Comparison of ENCODE assay signal across 14 cellular contexts in the genomic region with DNA sequence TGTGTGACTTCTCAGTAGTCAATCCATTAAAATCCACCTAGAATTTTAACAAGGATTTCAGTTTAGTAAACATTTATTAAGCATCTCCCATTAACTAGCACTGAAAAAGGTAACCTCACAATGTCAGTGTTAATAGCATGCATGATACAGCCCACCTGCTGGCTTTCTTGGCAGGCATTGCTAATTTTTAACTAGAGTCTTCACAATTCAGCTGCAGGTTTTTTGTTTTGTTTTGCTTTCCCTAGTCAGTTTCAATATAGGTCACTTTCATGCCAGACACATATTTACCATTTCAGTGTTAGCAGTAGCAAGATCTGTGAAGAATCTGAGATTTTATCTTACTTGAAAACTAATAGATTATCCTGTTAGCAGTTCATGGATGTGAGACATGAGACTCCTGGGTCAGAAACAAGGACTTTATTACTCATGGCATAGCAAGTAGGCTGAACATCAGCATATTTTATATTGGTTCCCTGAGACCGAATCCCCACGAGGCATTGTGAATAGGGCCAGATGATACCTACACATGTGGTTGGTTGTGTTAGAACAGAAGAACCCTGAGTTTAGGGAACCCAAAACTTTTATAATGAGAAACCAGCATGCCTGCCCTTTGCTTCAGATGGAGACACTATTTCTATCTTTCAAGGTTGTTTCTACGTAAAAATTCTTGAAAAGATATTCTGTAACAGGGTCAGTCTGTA.
DNase-seq lines count a peak whose midpoint lies in the region; ATAC-seq and TF ChIP-seq lines count a peak whose summit lies in the region.
"Had no signal": no experiment of that assay in that cellular context is flagged by ENCODE, and none has a peak within 500 bp of the region (broad histone marks: within the 10 kb centered on the region; RNA-seq: fewer than 3 reads in every experiment).

No MANE protein-coding gene starts in this region.

- peak overlapping the region; percentile 15; the same call in 1 of the 2 replicates for H3K27ac Mint-ChIP-seq in WTC11
- H3K27ac Mint-ChIP-seq: activated CD4-positive, alpha-beta T cell treated with anti-CD3 and anti-CD28 coated beads, Interleukin-2, amount 10 ng/mL, durations not matched to agents 7 days and 5 days; activated naive CD4-positive, alpha-beta T cell treated with anti-CD3 and anti-CD28 coated beads, Interleukin-2, amount 10 ng/mL, durations not matched to agents 7 days and 5 days; stimulated activated memory B cell treated with anti-CD40 and anti-IgM and Interleukin-4, amounts not matched to agents 10 μg/mL and 1 μg/mL and 100 μg/mL, for 72 hours had no signal

- CTCF ChIA-PET in WTC11 (lab: Charles Lee), result no interaction called here

- intact Hi-C loops in spleen (cut with DNase I; ENCODE audit: low total_unique reads), result no loop called here

- no peak overlapping the region for H3K4me3 ChIP-seq in spleen

- H3K9me3 Mint-ChIP-seq in WTC11, result peaks cover 14% of the 10 kb centered on the region
- H3K9me3 Mint-ChIP-seq: activated CD4-positive, alpha-beta T cell treated with anti-CD3 and anti-CD28 coated beads, Interleukin-2, amount 10 ng/mL, durations not matched to agents 7 days and 5 days; activated naive CD4-positive, alpha-beta T cell treated with anti-CD3 and anti-CD28 coated beads, Interleukin-2, amount 10 ng/mL, durations not matched to agents 7 days and 5 days; stimulated activated memory B cell treated with anti-CD40 and anti-IgM and Interleukin-4, amounts not matched to agents 10 μg/mL and 1 μg/mL and 100 μg/mL, for 72 hours had no signal

- H3K4me3 Mint-ChIP-seq in WTC11, result no peak overlapping the region
- H3K4me3 Mint-ChIP-seq: activated CD4-positive, alpha-beta T cell treated with anti-CD3 and anti-CD28 coated beads, Interleukin-2, amount 10 ng/mL, durations not matched to agents 7 days and 5 days; activated naive CD4-positive, alpha-beta T cell treated with anti-CD3 and anti-CD28 coated beads, Interleukin-2, amount 10 ng/mL, durations not matched to agents 7 days and 5 days; stimulated activated memory B cell treated with anti-CD40 and anti-IgM and Interleukin-4, amounts not matched to agents 10 μg/mL and 1 μg/mL and 100 μg/mL, for 72 hours had no signal

- H3K36me3 ChIP-seq in spleen, result no peaks in the 10 kb centered on the region

- TF ChIP-seq POLR2A in spleen (IDR thresholded peaks at IDR 0.05), result no peak

- ATAC-seq in GM18873 (IDR thresholded peaks at IDR 0.05; ENCODE audit: low FRiP score, unreplicated experiment) (peak; percentile 98), GM21528 (IDR thresholded peaks at IDR 0.05; ENCODE audit: low FRiP score, unreplicated experiment) (peak; percentile 96), HG03045 (IDR thresholded peaks at IDR 0.05; ENCODE audit: unreplicated experiment) (peak; percentile 81), WTC11 (no peak)
- ATAC-seq: stimulated activated memory B cell treated with anti-CD40 and anti-IgM and Interleukin-4, amounts not matched to agents 10 μg/mL and 1 μg/mL and 100 μg/mL, for 72 hours had no signal

- H3K36me3 Mint-ChIP-seq in WTC11, result no peaks in the 10 kb centered on the region
- H3K36me3 Mint-ChIP-seq: activated naive CD4-positive, alpha-beta T cell treated with anti-CD3 and anti-CD28 coated beads, Interleukin-2, amount 10 ng/mL, durations not matched to agents 7 days and 5 days; stimulated activated memory B cell treated with anti-CD40 and anti-IgM and Interleukin-4, amounts not matched to agents 10 μg/mL and 1 μg/mL and 100 μg/mL, for 72 hours had no signal

- H3K27me3 Mint-ChIP-seq in WTC11 (ENCODE audit: low read depth), result no peaks in the 10 kb centered on the region
- H3K27me3 Mint-ChIP-seq: activated naive CD4-positive, alpha-beta T cell treated with anti-CD3 and anti-CD28 coated beads, Interleukin-2, amount 10 ng/mL, durations not matched to agents 7 days and 5 days had no signal

- no peak overlapping the region for H3K27ac ChIP-seq in spleen

- TF ChIP-seq CTCF in WTC11 (IDR thresholded peaks at IDR 0.05) (no peak), spleen (IDR thresholded peaks at IDR 0.05 in 8 of 11, conservative IDR thresholded peaks at IDR 0.05 in 3 of 11) (no peak)

- H3K4me1 ChIP-seq in spleen, result no peaks in the 10 kb centered on the region

- H3K4me1 Mint-ChIP-seq in WTC11, result peaks cover 8% of the 10 kb centered on the region
- H3K4me1 Mint-ChIP-seq: activated CD4-positive, alpha-beta T cell treated with anti-CD3 and anti-CD28 coated beads, Interleukin-2, amount 10 ng/mL, durations not matched to agents 7 days and 5 days; activated naive CD4-positive, alpha-beta T cell treated with anti-CD3 and anti-CD28 coated beads, Interleukin-2, amount 10 ng/mL, durations not matched to agents 7 days and 5 days; stimulated activated memory B cell treated with anti-CD40 and anti-IgM and Interleukin-4, amounts not matched to agents 10 μg/mL and 1 μg/mL and 100 μg/mL, for 72 hours had no signal

- no peak for DNase-seq in WTC11 (ENCODE audit: low spot score)
- no peak for DNase-seq in stimulated activated CD4-positive, alpha-beta T cell treated with anti-CD3 and anti-CD28 coated beads, Interleukin-1b, Interleukin-23, amount 100 ng/mL, for 48 hours
- DNase-seq in spleen, result no peak
- DNase-seq in activated CD4-positive, alpha-beta T cell treated with anti-CD3 and anti-CD28 coated beads for 4 hours, result no peak
- DNase-seq in NCI-H187 treated with DMSO at 0.1 percent for 48 hours (lab: John Stamatoyannopoulos, UW), result no peak
- DNase-seq: activated CD4-positive, alpha-beta T cell treated with anti-CD3 and anti-CD28 coated beads, Interleukin-2, amount 10 ng/mL, durations not matched to agents 7 days and 5 days; activated naive CD4-positive, alpha-beta T cell treated with anti-CD3 and anti-CD28 coated beads, Interleukin-2, amount 10 ng/mL, durations not matched to agents 7 days and 5 days; kidney; NCI-H446; stimulated activated CD4-positive, alpha-beta T cell treated with anti-CD3 and anti-CD28 coated beads, Interleukin-15, amount 100 ng/mL, for 24 hours had no signal

- no peaks in the 10 kb centered on the region for H3K9me3 ChIP-seq in spleen

- 70 to 91% (median 74%) methylated on average over 3 of the region's 3 CpGs for WGBS in spleen, 5 donors

- H3K27me3 ChIP-seq in spleen (replicated peaks in 1 of 7), result peaks cover 0 to 4% (median 0%) of the 10 kb centered on the region in 7 donors

- POLR2A ChIA-PET in WTC11 (lab: Charles Lee), result no interaction called here

TF ChIP-seq in WTC11, 78 proteins besides CTCF, POLR2A, EP300 and RAD21 (continues in another document):
- TF ChIP-seq ZNF219 (CRISPR knock-in tag; IDR thresholded peaks at IDR 0.05; ENCODE audit: borderline replicate concordance) (no peak), SP1 (CRISPR knock-in tag; conservative IDR thresholded peaks at IDR 0.05) (no peak), GABPB1 (CRISPR knock-in tag; IDR thresholded peaks at IDR 0.05) (no peak), ZNF317 (CRISPR knock-in tag; IDR thresholded peaks at IDR 0.05; ENCODE audit: borderline replicate concordance, low read depth) (no peak), ZNF263 (CRISPR knock-in tag; IDR thresholded peaks at IDR 0.05; ENCODE audit: low read depth) (no peak), ESRRA (CRISPR knock-in tag; IDR thresholded peaks at IDR 0.05; ENCODE audit: borderline replicate concordance) (no peak), ELF4 (CRISPR knock-in tag; IDR thresholded peaks at IDR 0.05; ENCODE audit: low read depth) (no peak)
- TF ChIP-seq, protein P1, sequence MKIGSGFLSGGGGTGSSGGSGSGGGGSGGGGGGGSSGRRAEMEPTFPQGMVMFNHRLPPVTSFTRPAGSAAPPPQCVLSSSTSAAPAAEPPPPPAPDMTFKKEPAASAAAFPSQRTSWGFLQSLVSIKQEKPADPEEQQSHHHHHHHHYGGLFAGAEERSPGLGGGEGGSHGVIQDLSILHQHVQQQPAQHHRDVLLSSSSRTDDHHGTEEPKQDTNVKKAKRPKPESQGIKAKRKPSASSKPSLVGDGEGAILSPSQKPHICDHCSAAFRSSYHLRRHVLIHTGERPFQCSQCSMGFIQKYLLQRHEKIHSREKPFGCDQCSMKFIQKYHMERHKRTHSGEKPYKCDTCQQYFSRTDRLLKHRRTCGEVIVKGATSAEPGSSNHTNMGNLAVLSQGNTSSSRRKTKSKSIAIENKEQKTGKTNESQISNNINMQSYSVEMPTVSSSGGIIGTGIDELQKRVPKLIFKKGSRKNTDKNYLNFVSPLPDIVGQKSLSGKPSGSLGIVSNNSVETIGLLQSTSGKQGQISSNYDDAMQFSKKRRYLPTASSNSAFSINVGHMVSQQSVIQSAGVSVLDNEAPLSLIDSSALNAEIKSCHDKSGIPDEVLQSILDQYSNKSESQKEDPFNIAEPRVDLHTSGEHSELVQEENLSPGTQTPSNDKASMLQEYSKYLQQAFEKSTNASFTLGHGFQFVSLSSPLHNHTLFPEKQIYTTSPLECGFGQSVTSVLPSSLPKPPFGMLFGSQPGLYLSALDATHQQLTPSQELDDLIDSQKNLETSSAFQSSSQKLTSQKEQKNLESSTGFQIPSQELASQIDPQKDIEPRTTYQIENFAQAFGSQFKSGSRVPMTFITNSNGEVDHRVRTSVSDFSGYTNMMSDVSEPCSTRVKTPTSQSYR (CRISPR knock-in tag; IDR thresholded peaks at IDR 0.05), result no peak
- TF ChIP-seq, protein P2, sequence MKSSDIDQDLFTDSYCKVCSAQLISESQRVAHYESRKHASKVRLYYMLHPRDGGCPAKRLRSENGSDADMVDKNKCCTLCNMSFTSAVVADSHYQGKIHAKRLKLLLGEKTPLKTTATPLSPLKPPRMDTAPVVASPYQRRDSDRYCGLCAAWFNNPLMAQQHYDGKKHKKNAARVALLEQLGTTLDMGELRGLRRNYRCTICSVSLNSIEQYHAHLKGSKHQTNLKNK (CRISPR knock-in tag; IDR thresholded peaks at IDR 0.05), result no peak
- TF ChIP-seq, protein P3, sequence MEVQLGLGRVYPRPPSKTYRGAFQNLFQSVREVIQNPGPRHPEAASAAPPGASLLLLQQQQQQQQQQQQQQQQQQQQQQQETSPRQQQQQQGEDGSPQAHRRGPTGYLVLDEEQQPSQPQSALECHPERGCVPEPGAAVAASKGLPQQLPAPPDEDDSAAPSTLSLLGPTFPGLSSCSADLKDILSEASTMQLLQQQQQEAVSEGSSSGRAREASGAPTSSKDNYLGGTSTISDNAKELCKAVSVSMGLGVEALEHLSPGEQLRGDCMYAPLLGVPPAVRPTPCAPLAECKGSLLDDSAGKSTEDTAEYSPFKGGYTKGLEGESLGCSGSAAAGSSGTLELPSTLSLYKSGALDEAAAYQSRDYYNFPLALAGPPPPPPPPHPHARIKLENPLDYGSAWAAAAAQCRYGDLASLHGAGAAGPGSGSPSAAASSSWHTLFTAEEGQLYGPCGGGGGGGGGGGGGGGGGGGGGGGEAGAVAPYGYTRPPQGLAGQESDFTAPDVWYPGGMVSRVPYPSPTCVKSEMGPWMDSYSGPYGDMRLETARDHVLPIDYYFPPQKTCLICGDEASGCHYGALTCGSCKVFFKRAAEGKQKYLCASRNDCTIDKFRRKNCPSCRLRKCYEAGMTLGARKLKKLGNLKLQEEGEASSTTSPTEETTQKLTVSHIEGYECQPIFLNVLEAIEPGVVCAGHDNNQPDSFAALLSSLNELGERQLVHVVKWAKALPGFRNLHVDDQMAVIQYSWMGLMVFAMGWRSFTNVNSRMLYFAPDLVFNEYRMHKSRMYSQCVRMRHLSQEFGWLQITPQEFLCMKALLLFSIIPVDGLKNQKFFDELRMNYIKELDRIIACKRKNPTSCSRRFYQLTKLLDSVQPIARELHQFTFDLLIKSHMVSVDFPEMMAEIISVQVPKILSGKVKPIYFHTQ (CRISPR knock-in tag; IDR thresholded peaks at IDR 0.05), result no peak
